ENCODE assay signal across 18 cellular contexts in genomic region chr9:79952401-79952800, GRCh38.
DNase-seq lines count a peak whose midpoint lies in the region; TF ChIP-seq lines count a peak whose summit lies in the region.
"Had no signal": no experiment of that assay in that cellular context is flagged by ENCODE, and none has a peak within 500 bp of the region (broad histone marks: within the 10 kb centered on the region; RNA-seq: fewer than 3 reads in every experiment).

No MANE protein-coding gene starts in this region.

- no peak overlapping the region for H2AFZ ChIP-seq in ACC112 (ENCODE audit: low read length, unreplicated experiment)
- H2AFZ ChIP-seq: PC-9 had no signal

- H3K9me3 ChIP-seq in MG63 = no peaks in the 10 kb centered on the region
- H3K9me3 ChIP-seq: SJCRH30 had no signal

- H3K79me2 ChIP-seq in ACC112 (ENCODE audit: control insufficient read depth, insufficient read depth, low read length, unreplicated experiment) = no peaks in the 10 kb centered on the region

- H3K27me3 ChIP-seq in ACC112 (ENCODE audit: insufficient read depth, low read length) = no peaks in the 10 kb centered on the region
- no peaks in the 10 kb centered on the region for H3K27me3 ChIP-seq in brain microvascular endothelial cell (replicated peaks)
- no peaks in the 10 kb centered on the region for H3K27me3 ChIP-seq in MG63
- H3K27me3 ChIP-seq: BLaER1, SJCRH30 had no signal

- in situ Hi-C loops in brain microvascular endothelial cell (cut with HindIII; ENCODE audit: low pct_ligation_motif_present, low sequenced_read_pairs) = no loop called here

- TF ChIP-seq CTCF in brain microvascular endothelial cell (IDR thresholded peaks at IDR 0.05; ENCODE audit: low read depth, low read length, missing control alignments) = no peak

- peak; percentile 48 for DNase-seq in HCEC 1CT
- DNase-seq in brain microvascular endothelial cell = peak; percentile 51
- DNase-seq in iris pigment epithelial cell (ENCODE audit: low read depth) = peak; percentile 7
- no peak for DNase-seq in anterior cingulate cortex (lab: John Stamatoyannopoulos, UW)
- DNase-seq in MG63 = no peak
- no peak for DNase-seq in NCI-H1105 treated with DMSO at 0.1 percent for 48 hours (lab: John Stamatoyannopoulos, UW)
- no peak for DNase-seq in NCI-H2196 treated with DMSO at 0.1 percent for 48 hours (lab: John Stamatoyannopoulos, UW; ENCODE audit: unreplicated experiment)
- DNase-seq: CD8-positive, alpha-beta T cell; DMS79 treated with DMSO at 0.1 percent for 48 hours; NCI-H1417; NCI-H187 treated with DMSO at 0.1 percent for 48 hours; NCI-H446 treated with DMSO at 0.1 percent for 48 hours; NCI-H774; PC-9; SJCRH30 had no signal

- H3K27ac ChIP-seq in ACC112 (ENCODE audit: low read depth, low read length) (peak overlapping the region; percentile 32; the same call in 1 of the 2 replicates), brain microvascular endothelial cell (no peak overlapping the region)
- H3K27ac ChIP-seq: 22Rv1, BLaER1, PC-9, SJCRH30 had no signal

- no peaks in the 10 kb centered on the region for H3K4me1 ChIP-seq in ACC112 (ENCODE audit: control insufficient read depth, insufficient read depth, low read length, unreplicated experiment)
- H3K4me1 ChIP-seq: BLaER1, SJCRH30 had no signal

- H3K36me3 ChIP-seq in ACC112 (ENCODE audit: insufficient read depth, low read length) (no peaks in the 10 kb centered on the region), brain microvascular endothelial cell (replicated peaks) (no peaks in the 10 kb centered on the region), MG63 (no peaks in the 10 kb centered on the region)
- H3K36me3 ChIP-seq: BLaER1, SJCRH30 had no signal

- H3K4me3 ChIP-seq in ACC112 (ENCODE audit: low read depth, low read length) (no peak overlapping the region), brain microvascular endothelial cell (ENCODE audit: low read depth, low read length) (no peak overlapping the region), MG63 (no peak overlapping the region)
- H3K4me3 ChIP-seq: BLaER1, PC-9, SJCRH30 had no signal

Comparison
In these comparisons a context has a peak if more than half of its experiments do, and no peak if none do; other contexts are left out.
1. DNase-seq: peak in HCEC 1CT (single experiment), brain microvascular endothelial cell (single experiment) and iris pigment epithelial cell (single experiment); none in anterior cingulate cortex (0 of 58), MG63 (single experiment), NCI-H1105 treated with DMSO at 0.1 percent for 48 hours (single experiment) and NCI-H2196 treated with DMSO at 0.1 percent for 48 hours (single experiment).